Comparison of ENCODE assay signal across 13 cellular contexts in genomic region chr13:113179374-113180230, GRCh38. TPM values are rescaled to one million over a fixed set of nuclear protein-coding genes. Genes with fewer than 3 reads are reported as not detected.
A peak's percentile ranks its signal among the peaks of the same experiment; 100 is the strongest.
DNase-seq lines count a peak whose midpoint lies in the region; ATAC-seq and TF ChIP-seq lines count a peak whose summit lies in the region.
"Had no signal": no experiment of that assay in that cellular context is flagged by ENCODE, and none has a peak within 500 bp of the region (broad histone marks: within the 10 kb centered on the region; RNA-seq: fewer than 3 reads in every experiment).

No MANE protein-coding gene starts in this region.

- ATAC-seq in GM21528 (IDR thresholded peaks at IDR 0.05; ENCODE audit: low FRiP score, unreplicated experiment) = no peak
- no peak for ATAC-seq in HG02840 (IDR thresholded peaks at IDR 0.05; ENCODE audit: low FRiP score, unreplicated experiment)

- no peak overlapping the region for H2AFZ ChIP-seq in ACC112 (ENCODE audit: low read length, unreplicated experiment)

- CTCF ChIA-PET in Caco-2 (lab: Charles Lee) = no interaction called here

- peak overlapping the region; percentile 83; the same call in 1 of the 2 replicates for H3K4me3 Mint-ChIP-seq in HFFc6
- H3K4me3 Mint-ChIP-seq in immature natural killer cell = peak overlapping the region; percentile 57 to 79 (median 77)
- no peak overlapping the region for H3K4me3 Mint-ChIP-seq in Caco-2 (ENCODE audit: unreplicated experiment)

- H3K79me2 ChIP-seq in ACC112 (ENCODE audit: control insufficient read depth, insufficient read depth, low read length, unreplicated experiment) = peaks cover 4% of the 10 kb centered on the region

- H3K36me3 Mint-ChIP-seq in HFFc6 (ENCODE audit: low read depth) (peaks cover 57% of the 10 kb centered on the region), immature natural killer cell (peaks cover 34 to 69% (median 54%) of the 10 kb centered on the region in 3 donors), Caco-2 (ENCODE audit: insufficient read depth, unreplicated experiment) (peaks cover 80% of the 10 kb centered on the region)

- H3K9me3 Mint-ChIP-seq in HFFc6 = no peaks in the 10 kb centered on the region
- H3K9me3 Mint-ChIP-seq in immature natural killer cell = peaks cover 0 to 4% (median 1%) of the 10 kb centered on the region in 6 donors
- no peaks in the 10 kb centered on the region for H3K9me3 Mint-ChIP-seq in Caco-2 (ENCODE audit: unreplicated experiment)

- no peaks in the 10 kb centered on the region for H3K9me3 ChIP-seq in Caco-2
- H3K9me3 ChIP-seq: breast epithelium had no signal

- H3K27ac ChIP-seq in ACC112 (ENCODE audit: low read depth, low read length) (peak overlapping the region; percentile 66), brain microvascular endothelial cell (peak overlapping the region; percentile 85)
- H3K27ac ChIP-seq: BLaER1 treated with 17β-estradiol and CSF1 and Interleukin-3, amounts not matched to agents 10 nM and 100 nM; breast epithelium had no signal

- H3K4me3 ChIP-seq in ACC112 (ENCODE audit: low read depth, low read length) = no peak overlapping the region
- H3K4me3 ChIP-seq in brain microvascular endothelial cell (ENCODE audit: low read depth, low read length) = no peak overlapping the region
- H3K4me3 ChIP-seq in Caco-2 (ENCODE audit: low read depth, low read length) = no peak overlapping the region
- H3K4me3 ChIP-seq: BLaER1 treated with 17β-estradiol and CSF1 and Interleukin-3, amounts not matched to agents 10 nM and 100 nM; breast epithelium had no signal

- H3K27me3 ChIP-seq in ACC112 (ENCODE audit: insufficient read depth, low read length) (no peaks in the 10 kb centered on the region), brain microvascular endothelial cell (replicated peaks) (no peaks in the 10 kb centered on the region), Caco-2 (replicated peaks; ENCODE audit: control insufficient read depth, insufficient read depth, low read length) (no peaks in the 10 kb centered on the region)
- H3K27me3 ChIP-seq: BLaER1 treated with 17β-estradiol and CSF1 and Interleukin-3, amounts not matched to agents 10 nM and 100 nM; breast epithelium had no signal

- H3K27ac Mint-ChIP-seq in HFFc6 (peak overlapping the region; percentile 96), immature natural killer cell (peak overlapping the region; percentile 91 to 99 (median 96)), Caco-2 (ENCODE audit: unreplicated experiment) (no peak overlapping the region)

- H3K4me1 ChIP-seq in ACC112 (ENCODE audit: control insufficient read depth, insufficient read depth, low read length, unreplicated experiment) (peaks cover 27% of the 10 kb centered on the region), Caco-2 (no peaks in the 10 kb centered on the region)
- H3K4me1 ChIP-seq: breast epithelium had no signal

- POLR2A ChIA-PET in Caco-2 (lab: Charles Lee) = no interaction called here

- peaks cover 21% of the 10 kb centered on the region for H3K36me3 ChIP-seq in ACC112 (ENCODE audit: insufficient read depth, low read length)
- peaks cover 31% of the 10 kb centered on the region for H3K36me3 ChIP-seq in brain microvascular endothelial cell (replicated peaks)
- H3K36me3 ChIP-seq in Caco-2 (ENCODE audit: control insufficient read depth, insufficient read depth, low read length) = peaks cover 10% of the 10 kb centered on the region

- H3K27me3 Mint-ChIP-seq in HFFc6 (ENCODE audit: insufficient read depth) (no peaks in the 10 kb centered on the region), immature natural killer cell (ENCODE audit: low read depth in 3 of 3) (peaks cover 7 to 21% (median 18%) of the 10 kb centered on the region in 3 donors), Caco-2 (ENCODE audit: insufficient read depth, unreplicated experiment) (no peaks in the 10 kb centered on the region)

- DNase-seq in HFFc6 (peak; percentile 8), brain microvascular endothelial cell (peak; percentile 86), immature natural killer cell (peak; percentile 59 to 71 (median 62)), AML-193 (lab: John Stamatoyannopoulos, UW) (no peak), Caco-2 (no peak)
- DNase-seq: NCI-H1694, SW 1271 had no signal

- in situ Hi-C loops in brain microvascular endothelial cell (cut with HindIII; ENCODE audit: low pct_ligation_motif_present, low sequenced_read_pairs) = no loop called here

- no peak for TF ChIP-seq CTCF in HFFc6 (IDR thresholded peaks at IDR 0.05)
- no peak for TF ChIP-seq CTCF in brain microvascular endothelial cell (IDR thresholded peaks at IDR 0.05; ENCODE audit: low read depth, low read length, missing control alignments)
- no peak for TF ChIP-seq CTCF in Caco-2 (IDR thresholded peaks at IDR 0.05; ENCODE audit: insufficient read depth in 1 of 2, low read depth in 1 of 2, low read length in 1 of 2, severe bottlenecking in 1 of 2, unreplicated experiment in 1 of 2)

- H3K4me1 Mint-ChIP-seq in HFFc6 (ENCODE audit: low read depth) = peaks cover 64% of the 10 kb centered on the region
- peaks cover 90 to 95% of the 10 kb centered on the region in 2 donors for H3K4me1 Mint-ChIP-seq in immature natural killer cell
- no peaks in the 10 kb centered on the region for H3K4me1 Mint-ChIP-seq in Caco-2 (ENCODE audit: low read depth, unreplicated experiment)

- no TSS peak for BruUV-seq in Caco-2 (replicated peaks; lab: Mats Ljungman, UMichigan)

- intact Hi-C loops in Caco-2 (cut with micrococcal nuclease; ENCODE audit: unreplicated experiment) = no loop called here

RNA-seq across cellular contexts. Expression of gene PROZ, which starts 21.2 kb away (rescaled TPM):
- not detected for total RNA-seq in HFFc6 (2021; fragmentation: NEBNext Ultra II Directional; extraction: Animal tissue kit (Norgen Biotek cat#: 25700))
- polyA plus RNA-seq in immature natural killer cell = not detected
- total RNA-seq in Caco-2 (2022) = not detected in 2 replicates
- total RNA-seq: activated CD8-positive, alpha-beta memory T cell treated with anti-CD3 and anti-CD28 coated beads for 36 hours; breast epithelium had no signal

RNA-seq across cellular contexts. Expression of gene PCID2, which starts 28.9 kb away (rescaled TPM):
- total RNA-seq in HFFc6 (2021; fragmentation: NEBNext Ultra II Directional; extraction: Animal tissue kit (Norgen Biotek cat#: 25700)) = 10 to 100 TPM; 59.1 to 72.5 (median 68.3) TPM
- polyA plus RNA-seq in immature natural killer cell = 10 to 100 TPM; 47.8 to 63.2 (median 60.2) TPM
- total RNA-seq in Caco-2 (2022) = 79.5 and 81.5 TPM in 2 replicates

RNA-seq across cellular contexts. Expression of gene CUL4A, which starts 29.8 kb away (rescaled TPM):
- 100 to 1,000 TPM in 2 of 6 experiments, 10 to 100 TPM in 4; 90.5 to 104 (median 97.0) TPM for total RNA-seq in HFFc6 (2021; fragmentation: NEBNext Ultra II Directional; extraction: Animal tissue kit (Norgen Biotek cat#: 25700))
- polyA plus RNA-seq in immature natural killer cell = 10 to 100 TPM; 27.8 to 56.4 (median 53.3) TPM
- total RNA-seq in Caco-2 (2022) = 123 and 125 TPM in 2 replicates

RNA-seq across cellular contexts. Expression of gene F10, which starts 57.0 kb away (rescaled TPM):
- total RNA-seq in HFFc6 (2021; fragmentation: NEBNext Ultra II Directional; extraction: Animal tissue kit (Norgen Biotek cat#: 25700)) = 10 to 100 TPM; 10.2 to 21.3 (median 10.8) TPM
- polyA plus RNA-seq in immature natural killer cell = not detected
- 26.3 and 34.3 TPM in 2 replicates for total RNA-seq in Caco-2 (2022)
- total RNA-seq: activated CD8-positive, alpha-beta memory T cell treated with anti-CD3 and anti-CD28 coated beads for 36 hours had no signal

Comparison
In these comparisons a context has a peak if more than half of its experiments do, and no peak if none do; other contexts are left out.
1. DNase-seq: peak in HFFc6 (single experiment), brain microvascular endothelial cell (single experiment) and immature natural killer cell (3 of 3); none in AML-193 (0 of 2) and Caco-2 (0 of 2).